Comparison of ENCODE assay signal across 8 cellular contexts in genomic region chr3:123586131-123586530, GRCh38. TPM values are rescaled to one million over a fixed set of nuclear protein-coding genes. Genes with fewer than 3 reads are reported as not detected.
DNase-seq lines count a peak whose midpoint lies in the region; ATAC-seq and TF ChIP-seq lines count a peak whose summit lies in the region.

No MANE protein-coding gene starts in this region.

- H3K4me3 ChIP-seq in cardiac fibroblast (replicated peaks in 1 of 2; ENCODE audit: low read depth in 2 of 2, low read length in 2 of 2) (peak overlapping the region; percentile 61 to 87), lower leg skin (ENCODE audit: low read depth, poor library complexity, severe bottlenecking) (peak overlapping the region; percentile 67)

- TF ChIP-seq POLR2A in lower leg skin (IDR thresholded peaks at IDR 0.05) = no peak

- WGBS in lower leg skin, 2 donors = 1 to 9% methylated on average over 10 of the region's 10 CpGs

- no peak for TF ChIP-seq CTCF in cardiac fibroblast (IDR thresholded peaks at IDR 0.05; ENCODE audit: low read depth, low read length)
- TF ChIP-seq CTCF in lower leg skin (IDR thresholded peaks at IDR 0.05) = no peak

- intact Hi-C loops in lower leg skin (cut with DNase I; ENCODE audit: low total_unique reads) = no loop called here

- DNase-seq in GF-D8 (lab: John Stamatoyannopoulos, UW) (peak; percentile 37), NCI-H1417 (lab: John Stamatoyannopoulos, UW) (peak; percentile 51 to 92 (median 79)), cardiac fibroblast (ENCODE audit: low read depth in 2 of 2) (peak; percentile 53 to 56), lower leg skin (ENCODE audit: low spot score in 2 of 2) (peak in 1 of 2 donors; percentile 29)
- DNase-seq in stimulated activated CD8-positive, alpha-beta memory T cell treated with anti-CD3 and anti-CD28 coated beads, Interleukin-4, amount 100 ng/mL, for 48 hours = peak; percentile 59

- ATAC-seq in SK-N-SH treated with all-trans-retinoic acid at 6 μM for 48 hours = peak; percentile 55
- no peak for ATAC-seq in HG03354 (IDR thresholded peaks at IDR 0.05; ENCODE audit: poor library complexity, severe bottlenecking, unreplicated experiment)
- ATAC-seq in GM21786 (IDR thresholded peaks at IDR 0.05; ENCODE audit: unreplicated experiment) = no peak

TF ChIP-seq in SK-N-SH treated with all-trans-retinoic acid at 6 μM for 48 hours, 23 proteins besides CTCF, POLR2A, EP300 and RAD21:
- no peak for TF ChIP-seq OSR1 (CRISPR knock-in tag; IDR thresholded peaks at IDR 0.05)
- TF ChIP-seq CSRNP3 (CRISPR knock-in tag; IDR thresholded peaks at IDR 0.05) = no peak
- TF ChIP-seq ZC3H10 (CRISPR knock-in tag; IDR thresholded peaks at IDR 0.05) = no peak
- TF ChIP-seq PATZ1 (CRISPR knock-in tag; IDR thresholded peaks at IDR 0.05; ENCODE audit: borderline replicate concordance) = no peak
- TF ChIP-seq ARNTL (CRISPR knock-in tag; IDR thresholded peaks at IDR 0.05; ENCODE audit: borderline replicate concordance, low read depth) = no peak
- no peak for TF ChIP-seq TOX (CRISPR knock-in tag; IDR thresholded peaks at IDR 0.05; ENCODE audit: borderline replicate concordance)
- TF ChIP-seq PPARA (CRISPR knock-in tag; IDR thresholded peaks at IDR 0.05; ENCODE audit: borderline replicate concordance) = no peak
- TF ChIP-seq ZNF8 (CRISPR knock-in tag; IDR thresholded peaks at IDR 0.05) = no peak
- TF ChIP-seq TCF4 (CRISPR knock-in tag; IDR thresholded peaks at IDR 0.05; ENCODE audit: borderline replicate concordance) = no peak
- TF ChIP-seq ZFP3 (CRISPR knock-in tag; IDR thresholded peaks at IDR 0.05) = no peak

RNA-seq across cellular contexts. Expression of gene HACD2, which starts 1.3 kb away (rescaled TPM):
- 10 to 100 TPM; 29.3 to 56.4 (median 40.2) TPM for total RNA-seq in lower leg skin
